ENCODE assay signal across 1 cellular context in the genomic region with DNA sequence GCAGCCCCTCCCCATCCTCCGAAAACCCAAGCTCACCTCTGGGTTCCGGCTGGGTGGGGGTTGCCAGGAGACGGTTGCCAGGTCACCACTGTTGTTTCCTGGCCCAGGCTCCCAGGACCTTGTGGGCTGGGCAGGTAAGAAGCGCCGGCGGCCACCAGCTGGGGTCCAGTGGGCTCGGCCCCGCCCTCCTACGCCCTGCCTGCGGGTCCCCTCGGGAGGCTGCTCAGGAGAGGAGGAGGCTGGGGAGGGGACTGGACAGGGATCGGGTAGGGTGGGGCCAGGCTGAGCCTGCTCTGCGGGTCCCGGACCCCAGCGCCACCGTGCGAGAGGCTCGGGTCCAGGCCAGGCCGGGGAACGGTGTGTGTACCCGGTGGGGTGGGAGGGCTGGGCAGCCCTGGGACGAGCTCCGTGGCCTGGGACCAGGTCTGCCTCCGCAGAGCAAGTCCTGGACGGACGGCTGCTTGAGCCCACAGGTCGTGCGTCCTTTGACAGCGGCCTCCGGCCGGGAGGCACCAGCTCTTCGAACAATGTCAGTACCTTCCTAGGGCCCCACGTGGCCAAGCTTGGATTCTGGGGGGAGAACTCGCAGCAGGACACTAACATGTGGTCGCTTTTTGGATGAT.
A peak's percentile ranks its signal among the peaks of the same experiment; 100 is the strongest.
TF ChIP-seq lines count a peak whose summit lies in the region.

A gene with protein sequence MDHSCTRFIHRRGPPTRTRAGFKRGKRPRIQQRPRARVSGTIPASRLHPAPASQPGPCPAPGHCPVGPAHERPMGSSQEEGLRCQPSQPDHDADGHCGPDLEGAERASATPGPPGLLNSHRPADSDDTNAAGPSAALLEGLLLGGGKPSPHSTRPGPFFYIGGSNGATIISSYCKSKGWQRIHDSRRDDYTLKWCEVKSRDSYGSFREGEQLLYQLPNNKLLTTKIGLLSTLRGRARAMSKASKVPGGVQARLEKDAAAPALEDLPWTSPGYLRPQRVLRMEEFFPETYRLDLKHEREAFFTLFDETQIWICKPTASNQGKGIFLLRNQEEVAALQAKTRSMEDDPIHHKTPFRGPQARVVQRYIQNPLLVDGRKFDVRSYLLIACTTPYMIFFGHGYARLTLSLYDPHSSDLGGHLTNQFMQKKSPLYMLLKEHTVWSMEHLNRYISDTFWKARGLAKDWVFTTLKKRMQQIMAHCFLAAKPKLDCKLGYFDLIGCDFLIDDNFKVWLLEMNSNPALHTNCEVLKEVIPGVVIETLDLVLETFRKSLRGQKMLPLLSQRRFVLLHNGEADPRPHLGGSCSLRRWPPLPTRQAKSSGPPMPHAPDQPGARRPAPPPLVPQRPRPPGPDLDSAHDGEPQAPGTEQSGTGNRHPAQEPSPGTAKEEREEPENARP (plus strand): TSS at position 88 of the 623 bp plus-strand sequence. CDS start 5,336 bp downstream, outside the sequence.

TF ChIP-seq in K562, 482 proteins besides CTCF, POLR2A, EP300 and RAD21 (continued from another document):
- TF ChIP-seq MYNN (IDR thresholded peaks at IDR 0.05) (peak; percentile 87; the same call in 1 of the 2 replicates), MYNN (CRISPR knock-in tag; IDR thresholded peaks at IDR 0.05) (no peak), HCFC1 (IDR thresholded peaks at IDR 0.05; ENCODE audit: low read depth, low read length) (no peak)
- TF ChIP-seq, protein P1, sequence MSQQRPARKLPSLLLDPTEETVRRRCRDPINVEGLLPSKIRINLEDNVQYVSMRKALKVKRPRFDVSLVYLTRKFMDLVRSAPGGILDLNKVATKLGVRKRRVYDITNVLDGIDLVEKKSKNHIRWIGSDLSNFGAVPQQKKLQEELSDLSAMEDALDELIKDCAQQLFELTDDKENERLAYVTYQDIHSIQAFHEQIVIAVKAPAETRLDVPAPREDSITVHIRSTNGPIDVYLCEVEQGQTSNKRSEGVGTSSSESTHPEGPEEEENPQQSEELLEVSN (IDR thresholded peaks at IDR 0.05; ENCODE audit: borderline replicate concordance in 1 of 2, extremely low read depth in 1 of 2, insufficient read depth in 1 of 2, insufficient read length in 1 of 2, low read depth in 1 of 2, low read length in 1 of 2, poor library complexity in 1 of 2, severe bottlenecking in 1 of 2), result peak; percentile 25 to 28
